In genomic region chr2:221573430-221574230, GRCh38 we compare ENCODE assay signal across 8 cellular contexts. TPM values are rescaled to one million over a fixed set of nuclear protein-coding genes. Genes with fewer than 3 reads are reported as not detected.
DNase-seq lines count a peak whose midpoint lies in the region; ATAC-seq and TF ChIP-seq lines count a peak whose summit lies in the region.

No MANE protein-coding gene starts in this region.

- no peaks in the 10 kb centered on the region for H3K9me2 ChIP-seq in OCI-LY1 (ENCODE audit: low read depth, low read length)

- no TSS peak for BruUV-seq in Calu3 (replicated peaks; lab: Mats Ljungman, UMichigan)

- DNase-seq in Calu3 (peak; percentile 92), HT1080 (ENCODE audit: low read depth) (peak; percentile 74)
- DNase-seq in activated T-cell treated with anti-CD3 and anti-CD28 coated beads, Interleukin-2, amount 50 U/mL, for 24 hours, result peak; percentile 90
- peak; percentile 66 to 69 for DNase-seq in stimulated activated CD8-positive, alpha-beta memory T cell treated with anti-CD3 and anti-CD28 coated beads, Interleukin-7, amount 100 ng/mL, for 1 hour (ENCODE audit: low read depth in 2 of 2)

- H3K9me3 ChIP-seq in OCI-LY1 (ENCODE audit: low read length) (no peaks in the 10 kb centered on the region), muscle layer of colon (ENCODE audit: low read length) (no peaks in the 10 kb centered on the region)

- no peak overlapping the region for H3K27ac ChIP-seq in OCI-LY1 (ENCODE audit: low read depth, low read length, poor library complexity, severe bottlenecking)
- peak overlapping the region; percentile 83 for H3K27ac ChIP-seq in muscle layer of colon (ENCODE audit: low read depth, low read length)

- no peaks in the 10 kb centered on the region for H3K27me3 ChIP-seq in OCI-LY1 (ENCODE audit: insufficient read depth, low read length)
- peaks cover 1 to 5% of the 10 kb centered on the region in 2 donors for H3K27me3 ChIP-seq in muscle layer of colon (ENCODE audit: control insufficient read depth in 1 of 2, insufficient read depth in 2 of 2, low read length in 2 of 2)

- H3K9me3 Mint-ChIP-seq in Calu3 (ENCODE audit: low read depth, unreplicated experiment), result no peaks in the 10 kb centered on the region
- H3K9me3 Mint-ChIP-seq in activated T-cell treated with anti-CD3 and anti-CD28 coated beads, Interleukin-2, amount 50 U/mL, for 24 hours, result no peaks in the 10 kb centered on the region

- intact Hi-C loops in Calu3 (cut with micrococcal nuclease; ENCODE audit: unreplicated experiment), result loop anchor here (1.0 to 10.0 kb wide), 6 partner anchors 141 to 1837 kb away; no protein-coding TSS in a partner anchor

- H3K36me3 Mint-ChIP-seq in Calu3 (ENCODE audit: insufficient read depth, unreplicated experiment), result peaks cover 36% of the 10 kb centered on the region
- H3K36me3 Mint-ChIP-seq in activated T-cell treated with anti-CD3 and anti-CD28 coated beads, Interleukin-2, amount 50 U/mL, for 24 hours (ENCODE audit: low read depth), result peaks cover 6% of the 10 kb centered on the region

- peaks cover 23% of the 10 kb centered on the region for H3K4me1 Mint-ChIP-seq in Calu3 (ENCODE audit: low read depth, unreplicated experiment)
- H3K4me1 Mint-ChIP-seq in activated T-cell treated with anti-CD3 and anti-CD28 coated beads, Interleukin-2, amount 50 U/mL, for 24 hours (ENCODE audit: low read depth), result peaks cover 43% of the 10 kb centered on the region

- H3K4me1 ChIP-seq in OCI-LY1 (ENCODE audit: insufficient read depth, low read length, severe bottlenecking), result no peaks in the 10 kb centered on the region
- peaks cover 19% of the 10 kb centered on the region for H3K4me1 ChIP-seq in muscle layer of colon (ENCODE audit: insufficient read depth, low read length)

- no peaks in the 10 kb centered on the region for H3F3A ChIP-seq in OCI-LY1 (ENCODE audit: insufficient read depth, low read length)

- H3K27me3 Mint-ChIP-seq in Calu3 (ENCODE audit: unreplicated experiment), result peaks cover 28% of the 10 kb centered on the region
- peaks cover 73% of the 10 kb centered on the region for H3K27me3 Mint-ChIP-seq in activated T-cell treated with anti-CD3 and anti-CD28 coated beads, Interleukin-2, amount 50 U/mL, for 24 hours

- ATAC-seq in GM21390 (IDR thresholded peaks at IDR 0.05; ENCODE audit: unreplicated experiment) (peak; percentile 49), esophagus mucosa (peak; percentile 80)

- H3K4me3 Mint-ChIP-seq in Calu3 (ENCODE audit: low read depth, unreplicated experiment), result peak overlapping the region; percentile 99
- H3K4me3 Mint-ChIP-seq in activated T-cell treated with anti-CD3 and anti-CD28 coated beads, Interleukin-2, amount 50 U/mL, for 24 hours, result peak overlapping the region; percentile 88

- H3K79me2 ChIP-seq in OCI-LY1 (ENCODE audit: insufficient read depth, low read length), result no peaks in the 10 kb centered on the region

- H3K27ac Mint-ChIP-seq in Calu3 (ENCODE audit: unreplicated experiment), result peak overlapping the region; percentile 71
- H3K27ac Mint-ChIP-seq in activated T-cell treated with anti-CD3 and anti-CD28 coated beads, Interleukin-2, amount 50 U/mL, for 24 hours, result peak overlapping the region; percentile 70

- H3K9ac ChIP-seq in OCI-LY1 (ENCODE audit: low read length) (no peak overlapping the region), muscle layer of colon (ENCODE audit: low read length) (peak overlapping the region; percentile 54)

- no peaks in the 10 kb centered on the region for H4K20me1 ChIP-seq in OCI-LY1 (ENCODE audit: insufficient read depth, low read length)

- no peak overlapping the region for H3K4me2 ChIP-seq in OCI-LY1 (ENCODE audit: low read length)

- no peak overlapping the region for H2AFZ ChIP-seq in OCI-LY1 (ENCODE audit: low read length)

- peak; percentile 96 for TF ChIP-seq CTCF in Calu3 (IDR thresholded peaks at IDR 0.05; ENCODE audit: unreplicated experiment)
- TF ChIP-seq CTCF in OCI-LY1 (IDR thresholded peaks at IDR 0.05; ENCODE audit: low read length), result peak; percentile 89

- H3K4me3 ChIP-seq in OCI-LY1 (ENCODE audit: low read depth, low read length, poor library complexity, severe bottlenecking) (no peak overlapping the region), muscle layer of colon (ENCODE audit: low read depth in 1 of 2, low read length in 2 of 2) (peak overlapping the region; percentile 75 to 93)

- CTCF ChIA-PET in Calu3 (lab: Charles Lee), result interaction anchor here (1.4 to 1.9 kb wide), 2 partner anchors 129 to 1835 kb away, joined by 3 to 6 read pairs; no protein-coding TSS in a partner anchor

- H3K36me3 ChIP-seq in OCI-LY1 (ENCODE audit: insufficient read depth, low read length) (no peaks in the 10 kb centered on the region), muscle layer of colon (ENCODE audit: insufficient read depth, low read length) (no peaks in the 10 kb centered on the region)

RNA-seq across cellular contexts. Expression of gene EPHA4, which starts 1.5 kb away (rescaled TPM):
- 2.8 and 3.2 TPM in 2 replicates for total RNA-seq in Calu3 (2022)
- 3.8 and 4.2 TPM in 2 replicates for total RNA-seq in HT1080 (2014; rRNA removed; shearing (Covaris generic))
- 2.3 and 3.8 TPM in 2 replicates for polyA plus RNA-seq in HT1080 (2015; cell fraction: cytosol; rRNA removed)
- polyA plus RNA-seq in HT1080 (2015; cell fraction: nucleus; rRNA removed), result 17.7 and 24.9 TPM in 2 replicates
- 16.9 TPM for total RNA-seq in esophagus mucosa
